5 cellular contexts compared by ENCODE assay signal in genomic region chrX:44202596-44202995, GRCh38.
"Had no signal": no experiment of that assay in that cellular context is flagged by ENCODE, and none has a peak within 500 bp of the region (broad histone marks: within the 10 kb centered on the region; RNA-seq: fewer than 3 reads in every experiment).

No MANE protein-coding gene starts in this region.

- ATAC-seq: GM23338, K562 had no signal

- DNase-seq: H9, HCEC 1CT, IMR-90 had no signal

- H3K4me2 ChIP-seq: GM23338 had no signal

- H2AFZ ChIP-seq: GM23338 had no signal

- H3K4me3 ChIP-seq: GM23338, K562 had no signal
